In genomic region chr21:29313662-29314408, GRCh38 we compare ENCODE assay signal across 18 cellular contexts.
"Had no signal": no experiment of that assay in that cellular context is flagged by ENCODE, and none has a peak within 500 bp of the region (broad histone marks: within the 10 kb centered on the region; RNA-seq: fewer than 3 reads in every experiment).

No MANE protein-coding gene starts in this region.

- H3K9me3 Mint-ChIP-seq: activated B cell treated with CpG ODN at 0.5 μM for 24 hours; stimulated activated effector memory CD8-positive, alpha-beta T cell treated with anti-CD3 and anti-CD28 coated beads, Interleukin-12 subunit alpha, Interleukin-12 subunit beta, amount 100 ng/mL, for 72 hours; T-helper 2 cell treated with Interferon-gamma antibody and Interleukin-4, amounts not matched to agents 5 μg/mL and 100 μg/mL, for 36 hours had no signal

- H3K27ac Mint-ChIP-seq: activated B cell treated with CpG ODN at 0.5 μM for 24 hours; activated CD8-positive, alpha-beta T cell treated with anti-CD3 and anti-CD28 coated beads for 36 hours; nephron; stimulated activated effector memory CD8-positive, alpha-beta T cell treated with anti-CD3 and anti-CD28 coated beads, Interleukin-12 subunit alpha, Interleukin-12 subunit beta, amount 100 ng/mL, for 72 hours; T-helper 2 cell treated with Interferon-gamma antibody and Interleukin-4, amounts not matched to agents 5 μg/mL and 100 μg/mL, for 36 hours had no signal

- H3K27me3 Mint-ChIP-seq: activated B cell treated with CpG ODN at 0.5 μM for 24 hours; activated CD8-positive, alpha-beta T cell treated with anti-CD3 and anti-CD28 coated beads for 36 hours had no signal

- DNase-seq: activated B cell treated with CpG ODN at 0.5 μM for 24 hours; activated CD4-positive, alpha-beta T cell treated with anti-CD3 and anti-CD28 coated beads for 48 hours; activated CD8-positive, alpha-beta T cell treated with anti-CD3 and anti-CD28 coated beads for 36 hours; activated naive CD4-positive, alpha-beta T cell treated with Interleukin-2 at 50 U/mL for 16 hours; body of pancreas; caudate nucleus; colonic mucosa; foreskin fibroblast; hypothalamus; left ventricle myocardium inferior; mesendoderm; sigmoid colon; stimulated activated CD4-positive, alpha-beta T cell treated with anti-CD3 and anti-CD28 coated beads, Interleukin-12 subunit alpha, Interleukin-12 subunit beta, amount 100 ng/mL, for 4 hours; stimulated activated CD4-positive, alpha-beta T cell treated with anti-CD3 and anti-CD28 coated beads, Interleukin-2, amount 100 ng/mL, for 24 hours; thyroid gland had no signal

- H3K4me3 Mint-ChIP-seq: activated B cell treated with CpG ODN at 0.5 μM for 24 hours; activated CD8-positive, alpha-beta T cell treated with anti-CD3 and anti-CD28 coated beads for 36 hours; nephron; stimulated activated effector memory CD8-positive, alpha-beta T cell treated with anti-CD3 and anti-CD28 coated beads, Interleukin-12 subunit alpha, Interleukin-12 subunit beta, amount 100 ng/mL, for 72 hours; T-helper 2 cell treated with Interferon-gamma antibody and Interleukin-4, amounts not matched to agents 5 μg/mL and 100 μg/mL, for 36 hours had no signal
